Comparison of ENCODE assay signal across 24 cellular contexts in genomic region chr5:154145268-154145667, GRCh38.
"Had no signal": no experiment of that assay in that cellular context is flagged by ENCODE, and none has a peak within 500 bp of the region (broad histone marks: within the 10 kb centered on the region; RNA-seq: fewer than 3 reads in every experiment).

No MANE protein-coding gene starts in this region.

- H3K4me1 ChIP-seq: left lung, right lobe of liver, transverse colon, upper lobe of left lung, vagina had no signal

- H3K27ac ChIP-seq: hepatocyte, left lung, ovary, right lobe of liver, skin epidermis, stomach, testis, thyroid gland, transverse colon, upper lobe of left lung, vagina had no signal

- H3K4me2 ChIP-seq: hepatocyte had no signal

- H3K4me1 Mint-ChIP-seq: memory B cell; naive thymus-derived CD4-positive, alpha-beta T cell; stimulated activated naive B cell treated with anti-CD40 and anti-IgM and Interleukin-4, amounts not matched to agents 10 μg/mL and 1 μg/mL and 100 μg/mL, for 72 hours had no signal

- H3K36me3 Mint-ChIP-seq: naive thymus-derived CD4-positive, alpha-beta T cell; stimulated activated naive B cell treated with anti-CD40 and anti-IgM and Interleukin-4, amounts not matched to agents 10 μg/mL and 1 μg/mL and 100 μg/mL, for 72 hours had no signal

- ATAC-seq: left lung; mucosa of descending colon; naive thymus-derived CD4-positive, alpha-beta T cell; right lobe of liver; stimulated activated naive B cell treated with anti-CD40 and anti-IgM and Interleukin-4, amounts not matched to agents 10 μg/mL and 1 μg/mL and 100 μg/mL, for 72 hours; stimulated activated naive CD8-positive, alpha-beta T cell treated with anti-CD3 and anti-CD28 coated beads, Interleukin-15, Interleukin-2, amounts not matched to agents 100 U/mL and 50 U/mL, for 24 hours had no signal

- H3K36me3 ChIP-seq: left lung, ovary, right atrium auricular region, right lobe of liver, stomach, thyroid gland, transverse colon, upper lobe of left lung, vagina had no signal

- H3K4me3 ChIP-seq: hepatocyte, left lung, mucosa of descending colon, ovary, right atrium auricular region, right lobe of liver, skin epidermis, stomach, testis, thyroid gland, transverse colon, upper lobe of left lung, vagina had no signal

- H2AFZ ChIP-seq: hepatocyte had no signal

- H3K4me3 Mint-ChIP-seq: memory B cell; naive thymus-derived CD4-positive, alpha-beta T cell; nephron; stimulated activated naive B cell treated with anti-CD40 and anti-IgM and Interleukin-4, amounts not matched to agents 10 μg/mL and 1 μg/mL and 100 μg/mL, for 72 hours had no signal

- DNase-seq: islet precursor cell; left lung; midbrain; mucosa of descending colon; naive thymus-derived CD4-positive, alpha-beta T cell; ovary; right lobe of liver; stimulated activated CD4-positive, alpha-beta T cell treated with anti-CD3 and anti-CD28 coated beads, Interleukin-12 subunit alpha, Interleukin-12 subunit beta, amount 100 ng/mL, for 4 hours; stimulated activated CD4-positive, alpha-beta T cell treated with anti-CD3 and anti-CD28 coated beads, Interleukin-15, amount 100 ng/mL, for 24 hours; stimulated activated CD4-positive, alpha-beta T cell treated with anti-CD3 and anti-CD28 coated beads, Interleukin-2, amount 100 ng/mL, for 24 hours; stimulated activated CD4-positive, alpha-beta T cell treated with anti-CD3 and anti-CD28 coated beads, Interleukin-4, amount 100 ng/mL, for 1 hour; stimulated activated naive B cell treated with anti-CD40 and anti-IgM and Interleukin-4, amounts not matched to agents 10 μg/mL and 1 μg/mL and 100 μg/mL, for 72 hours; stimulated activated naive CD8-positive, alpha-beta T cell treated with anti-CD3 and anti-CD28 coated beads, Interleukin-15, Interleukin-2, amounts not matched to agents 100 U/mL and 50 U/mL, for 24 hours; stomach; testis; thyroid gland; transverse colon; upper lobe of left lung had no signal

- H3K27ac Mint-ChIP-seq: memory B cell; naive thymus-derived CD4-positive, alpha-beta T cell; nephron; stimulated activated naive B cell treated with anti-CD40 and anti-IgM and Interleukin-4, amounts not matched to agents 10 μg/mL and 1 μg/mL and 100 μg/mL, for 72 hours had no signal

- H3K79me2 ChIP-seq: hepatocyte had no signal

- H3K27me3 ChIP-seq: hepatocyte, left lung, ovary, right atrium auricular region, right lobe of liver, stomach, testis, thyroid gland, transverse colon, upper lobe of left lung, vagina had no signal

- H3K9me3 ChIP-seq: left lung, mucosa of descending colon, ovary, right atrium auricular region, right lobe of liver, stomach, testis, thyroid gland, transverse colon, upper lobe of left lung, vagina had no signal

- H3K9me3 Mint-ChIP-seq: memory B cell; naive thymus-derived CD4-positive, alpha-beta T cell; nephron; stimulated activated naive B cell treated with anti-CD40 and anti-IgM and Interleukin-4, amounts not matched to agents 10 μg/mL and 1 μg/mL and 100 μg/mL, for 72 hours had no signal
